ENCODE assay signal across 11 cellular contexts in genomic region chr9:114004221-114004716, GRCh38.
DNase-seq lines count a peak whose midpoint lies in the region; ATAC-seq and TF ChIP-seq lines count a peak whose summit lies in the region.
"Had no signal": no experiment of that assay in that cellular context is flagged by ENCODE, and none has a peak within 500 bp of the region (broad histone marks: within the 10 kb centered on the region; RNA-seq: fewer than 3 reads in every experiment).

No MANE protein-coding gene starts in this region.

- H3K36me3 ChIP-seq in sigmoid colon: peaks cover 0 to 10% (median 0%) of the 10 kb centered on the region in 4 donors

- WGBS in sigmoid colon, 2 donors: 65 to 88% methylated on average over 15 of the region's 15 CpGs

- no peak for TF ChIP-seq POLR2A in sigmoid colon (IDR thresholded peaks at IDR 0.05)

- peak; percentile 93 for ATAC-seq in left ventricle myocardium superior
- no peak for ATAC-seq in GM18873 (IDR thresholded peaks at IDR 0.05; ENCODE audit: low FRiP score, unreplicated experiment)

- H3K9me3 ChIP-seq in sigmoid colon: no peaks in the 10 kb centered on the region

- H3K4me1 ChIP-seq in sigmoid colon: peaks cover 0 to 6% (median 2%) of the 10 kb centered on the region in 4 donors

- intact Hi-C loops in left ventricle myocardium superior (cut with micrococcal nuclease): no loop called here
- intact Hi-C loops in sigmoid colon (cut with DNase I): no loop called here

- no peaks in the 10 kb centered on the region for H3K27me3 ChIP-seq in sigmoid colon

- no peak for TF ChIP-seq CTCF in sigmoid colon (IDR thresholded peaks at IDR 0.05)

- H3K4me3 ChIP-seq in sigmoid colon: no peak overlapping the region

- no peak for TF ChIP-seq EP300 in sigmoid colon (IDR thresholded peaks at IDR 0.05)

- DNase-seq in NOMO-1 (lab: John Stamatoyannopoulos, UW; ENCODE audit: unreplicated experiment in 2 of 2): peak; percentile 47 to 65
- peak; percentile 51 for DNase-seq in astrocyte of the hippocampus (ENCODE audit: low read depth, low spot score)
- peak; percentile 64 for DNase-seq in left ventricle myocardium superior
- DNase-seq in sigmoid colon: peak; percentile 77
- no peak for DNase-seq in NCI-H1694 (lab: John Stamatoyannopoulos, UW)
- DNase-seq in cortex of kidney (lab: John Stamatoyannopoulos, UW): no peak
- DNase-seq in activated CD4-positive, alpha-beta T cell treated with anti-CD3 and anti-CD28 coated beads for 4 hours: no peak
- DNase-seq: activated CD4-positive, alpha-beta T cell treated with anti-CD3 and anti-CD28 coated beads, Interleukin-2, amount 50 U/mL, for 1 hour; effector CD4-positive, alpha-beta T cell; stimulated activated CD4-positive, alpha-beta T cell treated with anti-CD3 and anti-CD28 coated beads, Interleukin-2, amount 100 ng/mL, for 48 hours had no signal

- peak overlapping the region in 2 of 4 donors; percentile 11 to 26 for H3K27ac ChIP-seq in sigmoid colon

Comparison
In these comparisons a context has a peak if more than half of its experiments do, and no peak if none do; other contexts are left out.
1. DNase-seq: peak in NOMO-1 (2 of 2), astrocyte of the hippocampus (single experiment), left ventricle myocardium superior (single experiment) and sigmoid colon (single experiment); none in NCI-H1694 (single experiment), cortex of kidney (single experiment) and activated CD4-positive, alpha-beta T cell treated with anti-CD3 and anti-CD28 coated beads for 4 hours (0 of 2).